In genomic region chr20:25277051-25277801, GRCh38 we compare ENCODE assay signal across 17 cellular contexts. TPM values are rescaled to one million over a fixed set of nuclear protein-coding genes. Genes with fewer than 3 reads are reported as not detected.
A peak's percentile ranks its signal among the peaks of the same experiment; 100 is the strongest.
DNase-seq lines count a peak whose midpoint lies in the region; ATAC-seq, FAIRE-seq and TF ChIP-seq lines count a peak whose summit lies in the region.
"Had no signal": no experiment of that assay in that cellular context is flagged by ENCODE, and none has a peak within 500 bp of the region (broad histone marks: within the 10 kb centered on the region; RNA-seq: fewer than 3 reads in every experiment).

No MANE protein-coding gene starts in this region.

- TF ChIP-seq EP300 in HepG2 (IDR thresholded peaks at IDR 0.05; ENCODE audit: low read depth in 2 of 2, low read length in 2 of 2) (no peak), HepG2 (CRISPR knock-in tag; IDR thresholded peaks at IDR 0.05; ENCODE audit: borderline replicate concordance) (no peak)

- H3K27ac ChIP-seq in adrenal gland, result no peak overlapping the region
- no peak overlapping the region for H3K27ac ChIP-seq in HepG2 (ENCODE audit: extremely low read length, insufficient read depth, low read length)
- H3K27ac ChIP-seq in thyroid gland, result no peak overlapping the region
- H3K27ac ChIP-seq in Karpas-422 (ENCODE audit: low read length), result no peak overlapping the region
- H3K27ac ChIP-seq in CD4-positive, alpha-beta memory T cell (ENCODE audit: low read depth, low read length), result no peak overlapping the region
- H3K27ac ChIP-seq: tibial nerve had no signal

- 92 to 95% (median 93%) methylated on average over 20 to 24 of the region's 24 CpGs for WGBS in adrenal gland, 4 donors
- WGBS in HepG2 (ENCODE audit: low lambda C conversion rate), result 97% methylated on average over 23 of the region's 24 CpGs
- WGBS in thyroid gland, 2 donors, result 87 to 94% methylated on average over 22 to 24 of the region's 24 CpGs

- H3K4me2 ChIP-seq in HepG2 (ENCODE audit: low read depth, low read length) (no peak overlapping the region), Karpas-422 (ENCODE audit: low read depth, low read length, poor library complexity, severe bottlenecking) (no peak overlapping the region)

- H3K27me3 Mint-ChIP-seq in activated CD8-positive, alpha-beta T cell treated with anti-CD3 and anti-CD28 coated beads, Interleukin-2, amount 10 ng/mL, durations not matched to agents 7 days and 5 days (ENCODE audit: low read depth), result no peaks in the 10 kb centered on the region
- no peaks in the 10 kb centered on the region for H3K27me3 Mint-ChIP-seq in activated CD8-positive, alpha-beta T cell treated with anti-CD3 and anti-CD28 coated beads for 36 hours
- no peaks in the 10 kb centered on the region for H3K27me3 Mint-ChIP-seq in CD4-positive, alpha-beta memory T cell
- H3K27me3 Mint-ChIP-seq: T-cell had no signal

- H3K4me1 ChIP-seq in adrenal gland (replicated peaks in 1 of 2), result no peaks in the 10 kb centered on the region
- H3K4me1 ChIP-seq in HepG2 (ENCODE audit: insufficient read depth, low read length), result no peaks in the 10 kb centered on the region
- H3K4me1 ChIP-seq in thyroid gland, result peaks cover 0 to 13% of the 10 kb centered on the region in 2 donors
- peaks cover 26% of the 10 kb centered on the region for H3K4me1 ChIP-seq in Karpas-422 (ENCODE audit: low read length)
- no peaks in the 10 kb centered on the region for H3K4me1 ChIP-seq in CD4-positive, alpha-beta memory T cell (ENCODE audit: insufficient read depth, low read length)
- H3K4me1 ChIP-seq: tibial nerve had no signal

- no TSS peak for BruUV-seq in HepG2 (replicated peaks; lab: Mats Ljungman, UMichigan)

- H4K20me1 ChIP-seq in HepG2 (ENCODE audit: insufficient read depth, low read length) (no peaks in the 10 kb centered on the region), Karpas-422 (ENCODE audit: insufficient read depth, low read depth, low read length) (peaks cover 63% of the 10 kb centered on the region; the same call in 1 of the 2 replicates)

- peak overlapping the region; percentile 46 for H3K27ac Mint-ChIP-seq in activated CD8-positive, alpha-beta T cell treated with anti-CD3 and anti-CD28 coated beads, Interleukin-2, amount 10 ng/mL, durations not matched to agents 7 days and 5 days
- no peak overlapping the region for H3K27ac Mint-ChIP-seq in activated CD8-positive, alpha-beta T cell treated with anti-CD3 and anti-CD28 coated beads for 36 hours
- no peak overlapping the region for H3K27ac Mint-ChIP-seq in CD4-positive, alpha-beta memory T cell
- H3K27ac Mint-ChIP-seq: activated T-cell treated with anti-CD3 and anti-CD28 coated beads, Interleukin-2, amount 50 U/mL, for 72 hours had no signal

- no peak for FAIRE-seq in HepG2 (lab: Jason Lieb, UNC)
- FAIRE-seq: A204.1, RCC 7860 had no signal

- no peak for DNase-seq in activated CD8-positive, alpha-beta T cell treated with anti-CD3 and anti-CD28 coated beads, Interleukin-2, amount 10 ng/mL, durations not matched to agents 7 days and 5 days
- no peak for DNase-seq in activated CD8-positive, alpha-beta T cell treated with anti-CD3 and anti-CD28 coated beads for 36 hours
- DNase-seq in adrenal gland, result peak in 5 of 7 donors; percentile 5 to 44 (median 13)
- DNase-seq in HepG2 (ENCODE audit: low spot score), result no peak
- peak; percentile 8 to 36 for DNase-seq in thyroid gland
- no peak for DNase-seq in Karpas-422
- DNase-seq in CD4-positive, alpha-beta memory T cell, result no peak
- DNase-seq: activated CD4-positive, alpha-beta T cell treated with anti-CD3 and anti-CD28 coated beads for 4 hours; activated T-cell treated with anti-CD3 and anti-CD28 coated beads, Interleukin-2, amount 50 U/mL, for 72 hours; effector CD8-positive, alpha-beta T cell; NCI-H69; occipital lobe; T-cell had no signal

- no peak for ATAC-seq in activated CD8-positive, alpha-beta T cell treated with anti-CD3 and anti-CD28 coated beads, Interleukin-2, amount 10 ng/mL, durations not matched to agents 7 days and 5 days
- ATAC-seq in activated CD8-positive, alpha-beta T cell treated with anti-CD3 and anti-CD28 coated beads for 36 hours, result no peak
- ATAC-seq in HepG2, result no peak; the same call in 2 of the 3 replicates
- ATAC-seq in HG02798 (IDR thresholded peaks at IDR 0.05; ENCODE audit: poor library complexity, unreplicated experiment), result no peak
- ATAC-seq: activated T-cell treated with anti-CD3 and anti-CD28 coated beads, Interleukin-2, amount 50 U/mL, for 72 hours; T-cell had no signal

- in situ Hi-C loops in HepG2 (cut with HindIII; ENCODE audit: extremely low pct_ligation_motif_present, low pct_unique_long_range_greater_than_20kb), result no loop called here

- H3K9me3 ChIP-seq in adrenal gland (replicated peaks in 1 of 3) (no peaks in the 10 kb centered on the region), HepG2 (ENCODE audit: low read length) (no peaks in the 10 kb centered on the region), thyroid gland (no peaks in the 10 kb centered on the region), Karpas-422 (ENCODE audit: low read length) (no peaks in the 10 kb centered on the region)
- H3K9me3 ChIP-seq in CD4-positive, alpha-beta memory T cell (ENCODE audit: control insufficient read depth in 1 of 2, low read length in 2 of 2), result no peaks in the 10 kb centered on the region
- H3K9me3 ChIP-seq: tibial nerve had no signal

- CTCF ChIA-PET in activated CD8-positive, alpha-beta T cell treated with anti-CD3 and anti-CD28 coated beads, Interleukin-2, amount 10 ng/mL, durations not matched to agents 7 days and 5 days (lab: Charles Lee), result no interaction called here
- CTCF ChIA-PET in activated CD8-positive, alpha-beta T cell treated with anti-CD3 and anti-CD28 coated beads for 36 hours (lab: Charles Lee), result no interaction called here
- CTCF ChIA-PET in HepG2 (lab: Yijun Ruan, JAX; ENCODE audit: low intra/inter-chr PET ratio, low total read pairs), result no interaction called here
- CTCF ChIA-PET in CD4-positive, alpha-beta memory T cell (lab: Charles Lee; ENCODE audit: partially characterized antibody), result interaction anchor here (0.5 kb wide), 1 partner anchor 85 kb away, joined by 3 read pairs; no protein-coding TSS in a partner anchor

- no peak overlapping the region for H3K4me3 ChIP-seq in adrenal gland
- H3K4me3 ChIP-seq in HepG2 (replicated peaks in 1 of 3; ENCODE audit: insufficient read depth in 1 of 3, low read depth in 2 of 3, low read length in 3 of 3), result no peak overlapping the region
- H3K4me3 ChIP-seq in thyroid gland (replicated peaks in 1 of 3), result no peak overlapping the region
- H3K4me3 ChIP-seq in Karpas-422 (ENCODE audit: low read length), result no peak overlapping the region
- no peak overlapping the region for H3K4me3 ChIP-seq in CD4-positive, alpha-beta memory T cell (ENCODE audit: low read length in 2 of 2)
- H3K4me3 ChIP-seq: tibial nerve had no signal

- intact Hi-C loops in activated CD8-positive, alpha-beta T cell treated with anti-CD3 and anti-CD28 coated beads for 36 hours (cut with micrococcal nuclease), result no loop called here
- intact Hi-C loops in adrenal gland (cut with DNase I), result no loop called here
- intact Hi-C loops in HepG2 (cut with micrococcal nuclease; ENCODE audit: unreplicated experiment), result no loop called here
- intact Hi-C loops in thyroid gland (cut with DNase I), result no loop called here
- intact Hi-C loops in CD4-positive, alpha-beta memory T cell (cut with micrococcal nuclease), result no loop called here

- no peak for TF ChIP-seq POLR2A in adrenal gland (IDR thresholded peaks at IDR 0.05)
- no peak for TF ChIP-seq POLR2A in HepG2 (IDR thresholded peaks at IDR 0.05; ENCODE audit: insufficient read depth in 1 of 2, low read depth in 2 of 2, low read length in 2 of 2)
- TF ChIP-seq POLR2A in thyroid gland (IDR thresholded peaks at IDR 0.05), result no peak

- H3K4me1 Mint-ChIP-seq in activated CD8-positive, alpha-beta T cell treated with anti-CD3 and anti-CD28 coated beads, Interleukin-2, amount 10 ng/mL, durations not matched to agents 7 days and 5 days (ENCODE audit: low read depth), result peaks cover 4% of the 10 kb centered on the region
- peaks cover 1% of the 10 kb centered on the region for H3K4me1 Mint-ChIP-seq in activated CD8-positive, alpha-beta T cell treated with anti-CD3 and anti-CD28 coated beads for 36 hours (ENCODE audit: low read depth)
- H3K4me1 Mint-ChIP-seq in CD4-positive, alpha-beta memory T cell, result peaks cover 0 to 2% (median 0%) of the 10 kb centered on the region in 4 donors
- H3K4me1 Mint-ChIP-seq: T-cell had no signal

- H3K9me2 ChIP-seq in Karpas-422 (replicated peaks; ENCODE audit: insufficient read depth, low read length), result no peaks in the 10 kb centered on the region

- H3K36me3 ChIP-seq in adrenal gland (replicated peaks in 1 of 2), result peaks cover 0 to 71% of the 10 kb centered on the region in 2 donors
- peaks cover 64 to 87% of the 10 kb centered on the region in 2 experiments for H3K36me3 ChIP-seq in HepG2 (replicated peaks in 1 of 2; ENCODE audit: control insufficient read depth in 1 of 2, insufficient read depth in 2 of 2, low read length in 2 of 2)
- H3K36me3 ChIP-seq in thyroid gland, result peaks cover 50 to 54% of the 10 kb centered on the region in 2 donors
- H3K36me3 ChIP-seq in Karpas-422 (ENCODE audit: insufficient read depth, low read length), result peaks cover 42% of the 10 kb centered on the region
- peaks cover 38% of the 10 kb centered on the region for H3K36me3 ChIP-seq in CD4-positive, alpha-beta memory T cell (ENCODE audit: insufficient read depth, low read length)

- no peak overlapping the region for H3K4me3 Mint-ChIP-seq in activated CD8-positive, alpha-beta T cell treated with anti-CD3 and anti-CD28 coated beads, Interleukin-2, amount 10 ng/mL, durations not matched to agents 7 days and 5 days
- H3K4me3 Mint-ChIP-seq in activated CD8-positive, alpha-beta T cell treated with anti-CD3 and anti-CD28 coated beads for 36 hours, result no peak overlapping the region
- H3K4me3 Mint-ChIP-seq in CD4-positive, alpha-beta memory T cell, result no peak overlapping the region
- H3K4me3 Mint-ChIP-seq: activated T-cell treated with anti-CD3 and anti-CD28 coated beads, Interleukin-2, amount 50 U/mL, for 72 hours; T-cell had no signal

- TF ChIP-seq RAD21 in HepG2 (CRISPR knock-in tag; IDR thresholded peaks at IDR 0.05), result no peak

- no peak for TF ChIP-seq CTCF in activated CD8-positive, alpha-beta T cell treated with anti-CD3 and anti-CD28 coated beads for 36 hours (IDR thresholded peaks at IDR 0.05)
- TF ChIP-seq CTCF in adrenal gland (IDR thresholded peaks at IDR 0.05) (no peak), HepG2 (CRISPR knock-in tag; IDR thresholded peaks at IDR 0.05) (peak; percentile 12; the same call in 1 of the 2 replicates), thyroid gland (IDR thresholded peaks at IDR 0.05) (no peak)

- H3K9ac ChIP-seq in HepG2 (ENCODE audit: insufficient read depth, low read depth, low read length) (no peak overlapping the region), Karpas-422 (ENCODE audit: low read length) (no peak overlapping the region)

- H3K79me2 ChIP-seq in HepG2 (ENCODE audit: insufficient read depth, low read length) (no peaks in the 10 kb centered on the region), Karpas-422 (ENCODE audit: low read length) (peaks cover 13% of the 10 kb centered on the region; the same call in 1 of the 2 replicates)

- H3K36me3 Mint-ChIP-seq in activated CD8-positive, alpha-beta T cell treated with anti-CD3 and anti-CD28 coated beads, Interleukin-2, amount 10 ng/mL, durations not matched to agents 7 days and 5 days (ENCODE audit: low read depth), result peaks cover 13% of the 10 kb centered on the region
- H3K36me3 Mint-ChIP-seq in activated CD8-positive, alpha-beta T cell treated with anti-CD3 and anti-CD28 coated beads for 36 hours (ENCODE audit: low read depth), result peaks cover 17% of the 10 kb centered on the region
- peaks cover 14 to 62% of the 10 kb centered on the region in 2 donors for H3K36me3 Mint-ChIP-seq in CD4-positive, alpha-beta memory T cell

- POLR2A ChIA-PET in activated CD8-positive, alpha-beta T cell treated with anti-CD3 and anti-CD28 coated beads, Interleukin-2, amount 10 ng/mL, durations not matched to agents 7 days and 5 days (lab: Charles Lee), result no interaction called here
- POLR2A ChIA-PET in activated CD8-positive, alpha-beta T cell treated with anti-CD3 and anti-CD28 coated beads for 36 hours (lab: Charles Lee), result no interaction called here
- POLR2A ChIA-PET in HepG2 (lab: Yijun Ruan, JAX), result interaction anchor here (0.6 kb wide), 1 partner anchor 151 kb away, joined by 3 read pairs; no protein-coding TSS in a partner anchor
- POLR2A ChIA-PET in CD4-positive, alpha-beta memory T cell (lab: Charles Lee; ENCODE audit: partially characterized antibody), result no interaction called here

- H3K9me3 Mint-ChIP-seq in activated CD8-positive, alpha-beta T cell treated with anti-CD3 and anti-CD28 coated beads, Interleukin-2, amount 10 ng/mL, durations not matched to agents 7 days and 5 days (ENCODE audit: insufficient read depth), result no peaks in the 10 kb centered on the region
- no peaks in the 10 kb centered on the region for H3K9me3 Mint-ChIP-seq in activated CD8-positive, alpha-beta T cell treated with anti-CD3 and anti-CD28 coated beads for 36 hours
- H3K9me3 Mint-ChIP-seq in CD4-positive, alpha-beta memory T cell, result no peaks in the 10 kb centered on the region
- H3K9me3 Mint-ChIP-seq: activated T-cell treated with anti-CD3 and anti-CD28 coated beads, Interleukin-2, amount 50 U/mL, for 72 hours; T-cell had no signal

- H3K27me3 ChIP-seq in adrenal gland (no peaks in the 10 kb centered on the region), HepG2 (ENCODE audit: control insufficient read depth in 1 of 2, insufficient read depth in 2 of 2, low read length in 2 of 2) (no peaks in the 10 kb centered on the region), thyroid gland (no peaks in the 10 kb centered on the region), Karpas-422 (ENCODE audit: low read length) (no peaks in the 10 kb centered on the region)
- H3K27me3 ChIP-seq in CD4-positive, alpha-beta memory T cell (ENCODE audit: insufficient read depth, low read length), result no peaks in the 10 kb centered on the region
- H3K27me3 ChIP-seq: tibial nerve had no signal

- H2AFZ ChIP-seq in HepG2 (ENCODE audit: low read length) (no peak overlapping the region), Karpas-422 (ENCODE audit: low read length) (no peak overlapping the region)

RNA-seq across cellular contexts. Expression of gene PYGB, which starts 29.3 kb away (rescaled TPM):
- total RNA-seq in activated CD8-positive, alpha-beta T cell treated with anti-CD3 and anti-CD28 coated beads, Interleukin-2, amount 10 ng/mL, durations not matched to agents 7 days and 5 days, result 10 to 100 TPM; 33.9 TPM
- total RNA-seq in activated CD8-positive, alpha-beta T cell treated with anti-CD3 and anti-CD28 coated beads for 36 hours, result 10 to 100 TPM; 26.1 to 26.5 TPM
- 100 to 1,000 TPM in 3 of 8 donors, 10 to 100 TPM in 5; 39.2 to 118 (median 82.9) TPM for total RNA-seq in adrenal gland
- 10 to 100 TPM; 15.7 to 80.0 (median 35.9) TPM for polyA plus RNA-seq in adrenal gland
- total RNA-seq in HepG2 (2016; rRNA removed; fragmentation: Illumina TruSeq; extraction: Trizol), result 82.0 and 86.3 TPM in 2 replicates
- total RNA-seq in HepG2 (2016; cell fraction: cytosol; rRNA removed; fragmentation: Illumina TruSeq; extraction: Trizol; ENCODE audit: low read depth), result 5.4 and 6.5 TPM in 2 replicates
- total RNA-seq in HepG2 (2016; cell fraction: insoluble cytoplasmic fraction; rRNA removed; fragmentation: Illumina TruSeq; extraction: Trizol), result 69.1 and 89.6 TPM in 2 replicates
- 18.0 and 19.5 TPM in 2 replicates for total RNA-seq in HepG2 (2016; cell fraction: membrane; rRNA removed; fragmentation: Illumina TruSeq; extraction: Trizol)
- total RNA-seq in HepG2 (2016; cell fraction: nucleus; rRNA removed; fragmentation: Illumina TruSeq; extraction: Trizol), result 59.8 and 63.0 TPM in 2 replicates
- polyA plus RNA-seq in HepG2 (2011; rRNA removed), result 24.2 and 37.5 TPM in 2 replicates
- polyA plus RNA-seq in HepG2 (2011; cell fraction: cytosol; rRNA removed), result 24.4 and 27.4 TPM in 2 replicates
- 111 and 112 TPM in 2 replicates for polyA plus RNA-seq in HepG2 (2011; cell fraction: nucleus; rRNA removed)
- 26.9 and 46.5 TPM in 2 replicates for polyA plus RNA-seq in HepG2 (2012)
- polyA plus RNA-seq in HepG2 (2016; cell fraction: cytosol; fragmentation: Illumina TruSeq; extraction: Trizol; ENCODE audit: low read depth), result 3.5 TPM in 2 replicates
- polyA plus RNA-seq in HepG2 (2016; cell fraction: insoluble cytoplasmic fraction; fragmentation: Illumina TruSeq; extraction: Trizol; ENCODE audit: low read depth), result 45.7 and 58.6 TPM in 2 replicates
- 7.2 and 9.8 TPM in 2 replicates for polyA plus RNA-seq in HepG2 (2016; cell fraction: membrane; fragmentation: Illumina TruSeq; extraction: Trizol; ENCODE audit: low read depth)
- 79.7 and 85.5 TPM in 2 replicates for polyA plus RNA-seq in HepG2 (2016; cell fraction: nucleus; fragmentation: Illumina TruSeq; extraction: Trizol; ENCODE audit: insufficient read depth, low read depth)
- 26.5 and 80.5 TPM in 2 replicates for polyA minus RNA-seq in HepG2 (2011; rRNA and poly(A)+ RNA removed; ENCODE audit: low replicate concordance)
- 36.1 and 38.1 TPM in 2 replicates for polyA minus RNA-seq in HepG2 (2011; cell fraction: cytosol; rRNA and poly(A)+ RNA removed)
- 27.9 and 31.3 TPM in 2 replicates for polyA minus RNA-seq in HepG2 (2011; cell fraction: nucleus; rRNA and poly(A)+ RNA removed)
- total RNA-seq in thyroid gland, result 100 to 1,000 TPM in 1 of 4 donors, 10 to 100 TPM in 3; 83.2 to 141 (median 94.6) TPM
- 188 and 302 TPM in 2 replicates for total RNA-seq in Karpas-422 (2014; rRNA removed; shearing (Covaris generic); ENCODE audit: low replicate concordance)
- total RNA-seq in CD4-positive, alpha-beta memory T cell, result 10 to 100 TPM; 34.0 to 35.6 TPM
- polyA plus RNA-seq in CD4-positive, alpha-beta memory T cell, result 10 to 100 TPM; 28.3 to 34.3 TPM

Comparison
In these comparisons a context has a peak if more than half of its experiments do, and no peak if none do; other contexts are left out.
1. DNase-seq: peak in adrenal gland (5 of 7) and thyroid gland (2 of 2); none in activated CD8-positive, alpha-beta T cell treated with anti-CD3 and anti-CD28 coated beads, Interleukin-2, amount 10 ng/mL, durations not matched to agents 7 days and 5 days (single experiment), activated CD8-positive, alpha-beta T cell treated with anti-CD3 and anti-CD28 coated beads for 36 hours (single experiment), HepG2 (single experiment), Karpas-422 (single experiment) and CD4-positive, alpha-beta memory T cell (0 of 5).